In genomic region chr14:91116913-91117588, GRCh38 we compare ENCODE assay signal across 12 cellular contexts. TPM values are rescaled to one million over a fixed set of nuclear protein-coding genes. Genes with fewer than 3 reads are reported as not detected.
DNase-seq lines count a peak whose midpoint lies in the region; ATAC-seq and TF ChIP-seq lines count a peak whose summit lies in the region.
"Had no signal": no experiment of that assay in that cellular context is flagged by ENCODE, and none has a peak within 500 bp of the region (broad histone marks: within the 10 kb centered on the region; RNA-seq: fewer than 3 reads in every experiment).

No MANE protein-coding gene starts in this region.

- H3K27ac Mint-ChIP-seq in CD4-positive, alpha-beta memory T cell: peak overlapping the region; percentile 89 to 99 (median 97)

- CTCF ChIA-PET in CD4-positive, alpha-beta memory T cell (lab: Charles Lee; ENCODE audit: partially characterized antibody): interaction anchor here (1.2 to 3.3 kb wide), 2 partner anchors 58 to 127 kb away, joined by 3 to 10 read pairs; partner anchors contain the start of genes GPR68 and RPS6KA5

- H2AFZ ChIP-seq in smooth muscle cell (ENCODE audit: low read depth): no peak overlapping the region

- peak overlapping the region; percentile 94 for H3K27ac ChIP-seq in CD4-positive, alpha-beta memory T cell (ENCODE audit: low read depth, low read length)
- H3K27ac ChIP-seq in smooth muscle cell (ENCODE audit: low read depth): no peak overlapping the region

- peak overlapping the region; percentile 88 to 99 (median 94) for H3K4me3 Mint-ChIP-seq in CD4-positive, alpha-beta memory T cell

- H3K4me2 ChIP-seq in smooth muscle cell: no peak overlapping the region

- TF ChIP-seq CTCF in smooth muscle cell (IDR thresholded peaks at IDR 0.05; ENCODE audit: borderline replicate concordance, insufficient read depth, poor library complexity, severe bottlenecking): no peak

- intact Hi-C loops in CD4-positive, alpha-beta memory T cell (cut with micrococcal nuclease): no loop called here

- H3K36me3 Mint-ChIP-seq in CD4-positive, alpha-beta memory T cell: peaks cover 33 to 48% of the 10 kb centered on the region in 2 donors

- peaks cover 74% of the 10 kb centered on the region for H3K4me1 ChIP-seq in CD4-positive, alpha-beta memory T cell (ENCODE audit: insufficient read depth, low read length)
- H3K4me1 ChIP-seq in smooth muscle cell (ENCODE audit: low read depth): peaks cover 14% of the 10 kb centered on the region

- H3K9ac ChIP-seq in smooth muscle cell (ENCODE audit: low read depth): no peak overlapping the region
- H3K9ac ChIP-seq: KMS-11 had no signal

- H3K79me2 ChIP-seq in smooth muscle cell (ENCODE audit: low read depth): no peaks in the 10 kb centered on the region

- H4K20me1 ChIP-seq in smooth muscle cell (ENCODE audit: low read depth): no peaks in the 10 kb centered on the region

- H3K27me3 ChIP-seq in CD4-positive, alpha-beta memory T cell (ENCODE audit: insufficient read depth, low read length): no peaks in the 10 kb centered on the region
- no peaks in the 10 kb centered on the region for H3K27me3 ChIP-seq in smooth muscle cell (ENCODE audit: low read depth)

- H3K4me1 Mint-ChIP-seq in CD4-positive, alpha-beta memory T cell: peaks cover 60 to 92% (median 76%) of the 10 kb centered on the region in 4 donors

- ATAC-seq in HG02981 (IDR thresholded peaks at IDR 0.05; ENCODE audit: unreplicated experiment): no peak

- 78% methylated on average over 7 of the region's 7 CpGs for WGBS in smooth muscle cell (ENCODE audit: low lambda C conversion rate)

- H3K9me3 ChIP-seq in CD4-positive, alpha-beta memory T cell (ENCODE audit: control insufficient read depth in 1 of 2, low read length in 2 of 2): no peaks in the 10 kb centered on the region
- no peaks in the 10 kb centered on the region for H3K9me3 ChIP-seq in smooth muscle cell (replicated peaks; ENCODE audit: low read depth)

- peaks cover 0 to 4% (median 0%) of the 10 kb centered on the region in 8 donors for H3K9me3 Mint-ChIP-seq in CD4-positive, alpha-beta memory T cell

- peaks cover 8% of the 10 kb centered on the region for H3K36me3 ChIP-seq in CD4-positive, alpha-beta memory T cell (ENCODE audit: insufficient read depth, low read length)
- H3K36me3 ChIP-seq in smooth muscle cell (ENCODE audit: low read depth): no peaks in the 10 kb centered on the region

- no peak for DNase-seq in CD4-positive, alpha-beta memory T cell
- DNase-seq in activated CD4-positive, CD25-positive, alpha-beta regulatory T cell treated with anti-CD3 and anti-CD28 coated beads, Interleukin-2, amount 50 U/mL, for 16 hours (ENCODE audit: low read depth, low spot score): peak; percentile 38
- DNase-seq in dermis blood vessel endothelial cell: peak; percentile 54
- peak; percentile 50 for DNase-seq in stimulated activated CD4-positive, alpha-beta T cell treated with anti-CD3 and anti-CD28 coated beads, Interleukin-12 subunit alpha, Interleukin-12 subunit beta, amount 100 ng/mL, for 4 hours
- DNase-seq in smooth muscle cell (lab: John Stamatoyannopoulos, UW; ENCODE audit: unreplicated experiment): no peak
- DNase-seq in hypothalamus (lab: John Stamatoyannopoulos, UW): no peak
- no peak for DNase-seq in ecto neural progenitor cell (ENCODE audit: low spot score)
- DNase-seq: Caco-2, kidney glomerular epithelial cell, NCI-H774 had no signal

- POLR2A ChIA-PET in CD4-positive, alpha-beta memory T cell (lab: Charles Lee; ENCODE audit: partially characterized antibody): interaction anchor here (1.2 kb wide), 1 partner anchor 733 kb away, joined by 3 read pairs; no protein-coding TSS in a partner anchor

- peak overlapping the region in 1 of 2 donors; percentile 85 for H3K4me3 ChIP-seq in CD4-positive, alpha-beta memory T cell (ENCODE audit: low read length in 2 of 2)
- H3K4me3 ChIP-seq in smooth muscle cell: no peak overlapping the region

- no peaks in the 10 kb centered on the region for H3F3A ChIP-seq in smooth muscle cell (ENCODE audit: low read depth)

- no peaks in the 10 kb centered on the region for H3K27me3 Mint-ChIP-seq in CD4-positive, alpha-beta memory T cell

RNA-seq across cellular contexts. Expression of gene DGLUCY, which starts 3.2 kb away (rescaled TPM):
- 100 to 1,000 TPM; 132 to 141 TPM for total RNA-seq in CD4-positive, alpha-beta memory T cell
- polyA plus RNA-seq in CD4-positive, alpha-beta memory T cell: 10 to 100 TPM; 40.9 to 45.5 TPM
- 59.0 and 81.5 TPM in 2 replicates for total RNA-seq in dermis blood vessel endothelial cell
- total RNA-seq in smooth muscle cell: 9.7 and 10.4 TPM in 2 replicates
- 11.3 and 15.9 TPM in 2 replicates for polyA plus RNA-seq in smooth muscle cell

RNA-seq across cellular contexts. Expression of gene RPS6KA5, which starts 56.6 kb away (rescaled TPM):
- 10 to 100 TPM; 42.9 to 44.7 TPM for total RNA-seq in CD4-positive, alpha-beta memory T cell
- polyA plus RNA-seq in CD4-positive, alpha-beta memory T cell: 10 to 100 TPM; 28.8 to 29.7 TPM
- total RNA-seq in dermis blood vessel endothelial cell (3.1 and 6.1 TPM in 2 replicates), smooth muscle cell (1.5 and 2.8 TPM in 2 replicates)
- polyA plus RNA-seq in smooth muscle cell: 1.0 and 2.3 TPM in 2 replicates

Comparison
In these comparisons a context has a peak if more than half of its experiments do, and no peak if none do; other contexts are left out.
1. DNase-seq: peak in activated CD4-positive, CD25-positive, alpha-beta regulatory T cell treated with anti-CD3 and anti-CD28 coated beads, Interleukin-2, amount 50 U/mL, for 16 hours (single experiment), dermis blood vessel endothelial cell (single experiment) and stimulated activated CD4-positive, alpha-beta T cell treated with anti-CD3 and anti-CD28 coated beads, Interleukin-12 subunit alpha, Interleukin-12 subunit beta, amount 100 ng/mL, for 4 hours (single experiment); none in CD4-positive, alpha-beta memory T cell (0 of 5), smooth muscle cell (single experiment), hypothalamus (0 of 51) and ecto neural progenitor cell (single experiment).